Comparison of ENCODE assay signal across 8 cellular contexts in the genomic region with DNA sequence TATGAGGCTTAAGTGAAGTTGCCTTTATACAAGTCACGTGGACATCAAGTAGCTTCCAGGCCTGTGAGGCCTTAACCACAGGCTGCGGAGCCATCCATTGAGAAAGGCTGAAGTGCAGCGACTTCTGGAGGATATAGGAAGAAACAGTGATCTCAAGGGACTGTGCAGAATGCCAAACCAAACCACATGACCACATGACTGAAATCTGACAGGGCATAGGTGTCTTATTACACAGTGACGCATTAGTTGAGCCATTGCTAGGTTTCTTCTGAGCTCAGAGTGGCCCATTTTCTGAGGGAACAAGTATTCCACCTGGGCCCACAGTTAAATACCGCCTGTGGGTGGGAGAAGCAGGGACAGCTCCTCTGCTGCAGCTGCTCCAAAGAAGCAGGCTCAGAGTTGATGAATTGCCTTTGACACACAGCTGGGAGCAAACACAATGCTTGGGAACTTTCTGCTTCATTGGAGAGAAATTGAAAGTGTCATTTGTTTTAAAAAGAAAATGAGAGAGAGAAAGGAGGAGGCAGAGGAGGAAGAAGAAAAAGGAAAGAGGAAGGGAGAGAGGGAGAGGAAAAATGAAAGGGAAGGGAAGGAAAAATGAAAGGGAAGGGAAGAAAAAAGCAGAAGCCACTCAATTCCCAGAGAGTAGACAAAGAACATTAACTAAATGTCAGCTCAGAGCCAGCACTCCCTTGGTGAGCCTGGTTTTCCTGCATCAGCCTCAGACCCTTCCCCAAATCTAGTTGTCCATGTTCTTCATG.
DNase-seq lines count a peak whose midpoint lies in the region; ATAC-seq and TF ChIP-seq lines count a peak whose summit lies in the region.

No MANE protein-coding gene starts in this region.

- no peak for TF ChIP-seq CTCF in Peyer's patch (IDR thresholded peaks at IDR 0.05)

- H3K36me3 ChIP-seq in skeletal muscle satellite cell (ENCODE audit: insufficient read depth, low read length) (no peaks in the 10 kb centered on the region), Peyer's patch (no peaks in the 10 kb centered on the region)

- H3K9me3 ChIP-seq in skeletal muscle satellite cell (replicated peaks; ENCODE audit: low read length): no peaks in the 10 kb centered on the region
- H3K9me3 ChIP-seq in Peyer's patch: no peaks in the 10 kb centered on the region

- TF ChIP-seq POLR2A in Peyer's patch (IDR thresholded peaks at IDR 0.05): no peak

- H3K27me3 ChIP-seq in skeletal muscle satellite cell (ENCODE audit: control insufficient read depth, insufficient read depth, low read length) (no peaks in the 10 kb centered on the region), Peyer's patch (no peaks in the 10 kb centered on the region)

- H3K4me2 ChIP-seq in skeletal muscle satellite cell (ENCODE audit: low read length): peak overlapping the region; percentile 41

- no peak overlapping the region for H3K27ac ChIP-seq in Peyer's patch

- no peak overlapping the region for H3K4me3 ChIP-seq in skeletal muscle satellite cell (ENCODE audit: low read length)
- H3K4me3 ChIP-seq in Peyer's patch: no peak overlapping the region

- intact Hi-C loops in posterior vena cava (cut with DNase I): no loop called here

- H3K4me1 ChIP-seq in skeletal muscle satellite cell (ENCODE audit: control insufficient read depth, insufficient read depth, low read length) (peaks cover 14% of the 10 kb centered on the region), Peyer's patch (no peaks in the 10 kb centered on the region)

- H3K9ac ChIP-seq in skeletal muscle satellite cell (ENCODE audit: low read depth, low read length): peak overlapping the region; percentile 15

- DNase-seq in GM03348 (ENCODE audit: low spot score) (peak; percentile 49), NOMO-1 treated with DMSO at 0.1 percent for 48 hours (lab: John Stamatoyannopoulos, UW; ENCODE audit: unreplicated experiment) (peak; percentile 94), ecto neural progenitor cell (ENCODE audit: low spot score) (peak; percentile 57), Peyer's patch (no peak), posterior vena cava (ENCODE audit: low spot score) (no peak)

- ATAC-seq in HG02981 (IDR thresholded peaks at IDR 0.05; ENCODE audit: unreplicated experiment): peak; percentile 96
- ATAC-seq in GM21528 (IDR thresholded peaks at IDR 0.05; ENCODE audit: low FRiP score, unreplicated experiment): no peak

Comparison
In these comparisons a context has a peak if more than half of its experiments do, and no peak if none do; other contexts are left out.
1. DNase-seq: peak in GM03348 (single experiment), NOMO-1 treated with DMSO at 0.1 percent for 48 hours (single experiment) and ecto neural progenitor cell (single experiment); none in Peyer's patch (0 of 3) and posterior vena cava (single experiment).